ENCODE assay signal across 12 cellular contexts in the genomic region with DNA sequence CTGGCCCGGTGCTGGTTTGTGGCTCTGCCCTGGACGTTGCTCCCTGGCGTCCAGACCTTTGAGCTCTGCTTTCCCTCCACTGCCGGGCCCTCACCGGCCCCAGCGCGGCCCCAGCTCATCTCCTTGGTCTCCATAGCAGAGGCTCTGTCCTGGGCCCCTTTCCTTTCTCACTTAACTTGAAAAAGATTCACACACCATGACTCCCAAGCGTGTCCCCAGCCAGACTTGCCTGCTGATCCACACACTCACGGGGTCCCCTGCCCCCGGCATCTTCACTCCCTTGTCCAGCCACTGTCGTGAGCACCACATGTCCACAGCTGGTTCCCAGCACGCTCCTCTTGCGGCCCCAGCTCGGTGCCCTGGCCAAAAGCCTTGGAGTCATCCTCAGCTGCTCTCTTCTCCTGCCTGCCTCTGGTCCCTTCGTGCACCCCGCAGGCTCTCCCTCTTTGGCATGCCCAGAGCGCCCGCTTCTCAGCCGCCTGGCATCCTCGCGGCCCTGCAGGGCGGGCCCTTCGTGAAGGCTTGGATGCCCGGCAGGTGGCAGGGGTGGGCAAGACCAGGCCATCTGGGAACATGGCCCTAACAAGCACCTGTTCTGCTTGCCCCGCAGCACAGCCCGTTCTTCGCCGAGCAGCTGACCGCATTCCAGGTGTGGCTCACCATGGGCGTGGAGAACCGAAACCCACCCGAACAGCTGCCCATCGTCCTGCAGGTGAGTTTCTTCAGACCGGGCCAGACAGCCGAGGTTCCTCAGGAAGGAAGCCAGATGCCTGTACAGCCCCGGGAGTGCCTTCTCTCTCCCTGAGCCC.
DNase-seq lines count a peak whose midpoint lies in the region; ATAC-seq, FAIRE-seq and TF ChIP-seq lines count a peak whose summit lies in the region.
"Had no signal": no experiment of that assay in that cellular context is flagged by ENCODE, and none has a peak within 500 bp of the region (broad histone marks: within the 10 kb centered on the region; RNA-seq: fewer than 3 reads in every experiment).

No MANE protein-coding gene starts in this region.

- no peaks in the 10 kb centered on the region for H3K9me3 ChIP-seq in hepatocyte (ENCODE audit: low read depth)

- no peak for DNase-seq in activated naive CD8-positive, alpha-beta T cell treated with anti-CD3 and anti-CD28 coated beads for 36 hours
- peak in 1 of 10 donors; percentile 53 for DNase-seq in naive thymus-derived CD8-positive, alpha-beta T cell
- DNase-seq in hepatocyte (ENCODE audit: low spot score) (no peak), sciatic nerve (ENCODE audit: low spot score) (no peak), H54 (ENCODE audit: insufficient read length, low spot score) (no peak)
- DNase-seq: amygdala, NCI-H1930 had no signal

- no peaks in the 10 kb centered on the region for H3K79me2 ChIP-seq in hepatocyte

- intact Hi-C loops in sciatic nerve (cut with DNase I), result no loop called here

- no peaks in the 10 kb centered on the region for H3K27me3 ChIP-seq in hepatocyte

- no peak for TF ChIP-seq POLR2A in H54 (IDR thresholded peaks at IDR 0.05; ENCODE audit: low read depth, low read length)

- H3K36me3 Mint-ChIP-seq in activated naive CD8-positive, alpha-beta T cell treated with anti-CD3 and anti-CD28 coated beads for 36 hours, result peaks cover 28% of the 10 kb centered on the region
- H3K36me3 Mint-ChIP-seq in naive thymus-derived CD8-positive, alpha-beta T cell, result peaks cover 0 to 7% (median 6%) of the 10 kb centered on the region in 3 donors

- TF ChIP-seq CTCF in C4-2B (conservative IDR thresholded peaks at IDR 0.05), result peak; percentile 81
- TF ChIP-seq CTCF in GM12873 (IDR thresholded peaks at IDR 0.05; ENCODE audit: insufficient read depth, low read depth, low read length, missing control alignments), result peak; percentile 60
- no peak for TF ChIP-seq CTCF in hepatocyte (IDR thresholded peaks at IDR 0.05; ENCODE audit: poor library complexity)

- POLR2A ChIA-PET in naive thymus-derived CD8-positive, alpha-beta T cell (lab: Charles Lee), result interaction anchor here (1.3 kb wide), 1 partner anchor 9 kb away, joined by 5 read pairs; no protein-coding TSS in a partner anchor

- ATAC-seq in naive thymus-derived CD8-positive, alpha-beta T cell, result no peak
- ATAC-seq in GM19351 (IDR thresholded peaks at IDR 0.05; ENCODE audit: unreplicated experiment) (no peak), sciatic nerve (no peak)

- no peak overlapping the region for H3K4me3 ChIP-seq in hepatocyte

- WGBS in hepatocyte (ENCODE audit: low lambda C conversion rate, missing lambda C conversion rate), result 92% methylated on average over 27 of the region's 36 CpGs

- peaks cover 35% of the 10 kb centered on the region for H3K4me1 Mint-ChIP-seq in activated naive CD8-positive, alpha-beta T cell treated with anti-CD3 and anti-CD28 coated beads for 36 hours
- H3K4me1 Mint-ChIP-seq in naive thymus-derived CD8-positive, alpha-beta T cell, result peaks cover 21 to 48% (median 44%) of the 10 kb centered on the region in 4 donors

- H3K4me1 ChIP-seq in hepatocyte (ENCODE audit: insufficient read depth), result no peaks in the 10 kb centered on the region

- no peak overlapping the region for H3K4me3 Mint-ChIP-seq in activated naive CD8-positive, alpha-beta T cell treated with anti-CD3 and anti-CD28 coated beads for 36 hours
- H3K4me3 Mint-ChIP-seq in naive thymus-derived CD8-positive, alpha-beta T cell, result peak overlapping the region in 5 of 10 donors; percentile 15 to 71 (median 41)

- H3K27ac ChIP-seq in C4-2B (no peak overlapping the region), hepatocyte (no peak overlapping the region)

- H4K20me1 ChIP-seq in hepatocyte (ENCODE audit: insufficient read depth, poor library complexity, severe bottlenecking), result no peaks in the 10 kb centered on the region

- H3K27ac Mint-ChIP-seq in activated naive CD8-positive, alpha-beta T cell treated with anti-CD3 and anti-CD28 coated beads for 36 hours, result peak overlapping the region; percentile 64
- peak overlapping the region; percentile 8 to 96 (median 84) for H3K27ac Mint-ChIP-seq in naive thymus-derived CD8-positive, alpha-beta T cell

- no peak overlapping the region for H2AFZ ChIP-seq in hepatocyte

- H3K4me2 ChIP-seq in hepatocyte, result no peak overlapping the region

- no peaks in the 10 kb centered on the region for H3K9me3 Mint-ChIP-seq in activated naive CD8-positive, alpha-beta T cell treated with anti-CD3 and anti-CD28 coated beads for 36 hours
- no peaks in the 10 kb centered on the region for H3K9me3 Mint-ChIP-seq in naive thymus-derived CD8-positive, alpha-beta T cell

- H3K27me3 Mint-ChIP-seq in activated naive CD8-positive, alpha-beta T cell treated with anti-CD3 and anti-CD28 coated beads for 36 hours, result no peaks in the 10 kb centered on the region
- H3K27me3 Mint-ChIP-seq in naive thymus-derived CD8-positive, alpha-beta T cell, result no peaks in the 10 kb centered on the region

- FAIRE-seq in H54 (lab: Jason Lieb, UNC), result no peak
- FAIRE-seq: D721Med, endothelial cell of umbilical vein had no signal

- no peaks in the 10 kb centered on the region for H3K36me3 ChIP-seq in hepatocyte (replicated peaks; ENCODE audit: insufficient read depth, low read depth)

- H3K9me2 ChIP-seq in hepatocyte (replicated peaks; ENCODE audit: insufficient read depth), result no peaks in the 10 kb centered on the region
